ENCODE assay signal across 23 cellular contexts in genomic region chr9:138101444-138102234, GRCh38.
DNase-seq lines count a peak whose midpoint lies in the region; ATAC-seq and TF ChIP-seq lines count a peak whose summit lies in the region.
"Had no signal": no experiment of that assay in that cellular context is flagged by ENCODE, and none has a peak within 500 bp of the region (broad histone marks: within the 10 kb centered on the region; RNA-seq: fewer than 3 reads in every experiment).

No MANE protein-coding gene starts in this region.

- H3F3A ChIP-seq in neural progenitor cell (ENCODE audit: low read depth) = no peaks in the 10 kb centered on the region

- no peak overlapping the region for H3K4me3 Mint-ChIP-seq in natural killer cell treated with Interleukin-12 subunit alpha and Interleukin-12 subunit beta and Interleukin-15 and Interleukin-18, amount 100 ng/mL, for 72 hours
- H3K4me3 Mint-ChIP-seq in natural killer cell (no peak overlapping the region), neural progenitor cell (no peak overlapping the region)
- no peak overlapping the region for H3K4me3 Mint-ChIP-seq in activated CD4-positive, alpha-beta T cell treated with anti-CD3 and anti-CD28 coated beads for 36 hours
- H3K4me3 Mint-ChIP-seq: activated B cell treated with CpG ODN at 0.5 μM for 24 hours; B cell; CD8-positive, alpha-beta T cell; neural crest cell had no signal

- intact Hi-C loops in natural killer cell (cut with micrococcal nuclease) (no loop called here), colonic mucosa (cut with DNase I) (no loop called here)
- intact Hi-C loops in activated CD4-positive, alpha-beta T cell treated with anti-CD3 and anti-CD28 coated beads for 36 hours (cut with DNase I, micrococcal nuclease) = loop anchor here in 1 of 2 experiments (2.0 kb wide), 1 partner anchor 429 kb away; no protein-coding TSS in a partner anchor

- H3K27ac ChIP-seq in colonic mucosa (no peak overlapping the region), neural progenitor cell (no peak overlapping the region)
- H3K27ac ChIP-seq: brain microvascular endothelial cell, lower lobe of right lung had no signal

- peaks cover under 1 to 2% of the 10 kb centered on the region in 2 donors for H3K27me3 Mint-ChIP-seq in natural killer cell treated with Interleukin-12 subunit alpha and Interleukin-12 subunit beta and Interleukin-15 and Interleukin-18, amount 100 ng/mL, for 72 hours
- H3K27me3 Mint-ChIP-seq in natural killer cell (ENCODE audit: low read depth in 2 of 2) (no peaks in the 10 kb centered on the region), neural progenitor cell (ENCODE audit: insufficient read depth, low read depth) (peaks cover 7% of the 10 kb centered on the region)
- H3K27me3 Mint-ChIP-seq in activated CD4-positive, alpha-beta T cell treated with anti-CD3 and anti-CD28 coated beads for 36 hours = peaks cover under 1% of the 10 kb centered on the region
- H3K27me3 Mint-ChIP-seq: progenitor cell of endocrine pancreas had no signal

- H3K4me1 ChIP-seq in colonic mucosa (no peaks in the 10 kb centered on the region), neural progenitor cell (peaks cover 22% of the 10 kb centered on the region)
- H3K4me1 ChIP-seq: HAP-1, lower lobe of right lung had no signal

- H3K4me1 Mint-ChIP-seq in natural killer cell treated with Interleukin-12 subunit alpha and Interleukin-12 subunit beta and Interleukin-15 and Interleukin-18, amount 100 ng/mL, for 72 hours (ENCODE audit: low read depth in 2 of 2) = no peaks in the 10 kb centered on the region
- no peaks in the 10 kb centered on the region for H3K4me1 Mint-ChIP-seq in natural killer cell
- peaks cover 12% of the 10 kb centered on the region for H3K4me1 Mint-ChIP-seq in neural progenitor cell
- no peaks in the 10 kb centered on the region for H3K4me1 Mint-ChIP-seq in activated CD4-positive, alpha-beta T cell treated with anti-CD3 and anti-CD28 coated beads for 36 hours
- H3K4me1 Mint-ChIP-seq: activated B cell treated with CpG ODN at 0.5 μM for 24 hours, B cell had no signal

- H3K36me3 Mint-ChIP-seq in natural killer cell treated with Interleukin-12 subunit alpha and Interleukin-12 subunit beta and Interleukin-15 and Interleukin-18, amount 100 ng/mL, for 72 hours = no peaks in the 10 kb centered on the region
- H3K36me3 Mint-ChIP-seq in natural killer cell (no peaks in the 10 kb centered on the region), neural progenitor cell (no peaks in the 10 kb centered on the region)
- no peaks in the 10 kb centered on the region for H3K36me3 Mint-ChIP-seq in activated CD4-positive, alpha-beta T cell treated with anti-CD3 and anti-CD28 coated beads for 36 hours (ENCODE audit: low read depth)
- H3K36me3 Mint-ChIP-seq: CD8-positive, alpha-beta T cell had no signal

- H3K27ac Mint-ChIP-seq in natural killer cell treated with Interleukin-12 subunit alpha and Interleukin-12 subunit beta and Interleukin-15 and Interleukin-18, amount 100 ng/mL, for 72 hours = no peak overlapping the region
- H3K27ac Mint-ChIP-seq in natural killer cell = no peak overlapping the region
- peak overlapping the region; percentile 50 for H3K27ac Mint-ChIP-seq in neural progenitor cell
- no peak overlapping the region for H3K27ac Mint-ChIP-seq in activated CD4-positive, alpha-beta T cell treated with anti-CD3 and anti-CD28 coated beads for 36 hours
- H3K27ac Mint-ChIP-seq: activated B cell treated with CpG ODN at 0.5 μM for 24 hours; B cell; CD8-positive, alpha-beta T cell; progenitor cell of endocrine pancreas had no signal

- no peak overlapping the region for H2AFZ ChIP-seq in neural progenitor cell (replicated peaks)

- no peaks in the 10 kb centered on the region for H3K9me3 Mint-ChIP-seq in natural killer cell treated with Interleukin-12 subunit alpha and Interleukin-12 subunit beta and Interleukin-15 and Interleukin-18, amount 100 ng/mL, for 72 hours
- H3K9me3 Mint-ChIP-seq in natural killer cell = no peaks in the 10 kb centered on the region
- no peaks in the 10 kb centered on the region for H3K9me3 Mint-ChIP-seq in neural progenitor cell
- no peaks in the 10 kb centered on the region for H3K9me3 Mint-ChIP-seq in activated CD4-positive, alpha-beta T cell treated with anti-CD3 and anti-CD28 coated beads for 36 hours (ENCODE audit: low read depth)
- H3K9me3 Mint-ChIP-seq: activated B cell treated with CpG ODN at 0.5 μM for 24 hours; CD8-positive, alpha-beta T cell had no signal

- no peaks in the 10 kb centered on the region for H3K79me2 ChIP-seq in neural progenitor cell (ENCODE audit: low read depth)

- H4K20me1 ChIP-seq in neural progenitor cell (ENCODE audit: low read depth) = no peaks in the 10 kb centered on the region

- CTCF ChIA-PET in activated CD4-positive, alpha-beta T cell treated with anti-CD3 and anti-CD28 coated beads for 36 hours (lab: Charles Lee) = no interaction called here

- H3K9ac ChIP-seq in colonic mucosa (ENCODE audit: low read depth in 2 of 2, low read length in 2 of 2) = no peak overlapping the region
- H3K9ac ChIP-seq in neural progenitor cell = no peak overlapping the region

- H3K36me3 ChIP-seq in colonic mucosa = no peaks in the 10 kb centered on the region
- H3K36me3 ChIP-seq in neural progenitor cell = no peaks in the 10 kb centered on the region
- H3K36me3 ChIP-seq: brain microvascular endothelial cell, HAP-1, lower lobe of right lung had no signal

- peak; percentile 50 for DNase-seq in natural killer cell treated with Interleukin-12 subunit alpha and Interleukin-12 subunit beta and Interleukin-15 and Interleukin-18, amount 100 ng/mL, for 72 hours (ENCODE audit: low spot score)
- DNase-seq in natural killer cell (no peak), colonic mucosa (peak; percentile 8), neural progenitor cell (ENCODE audit: low spot score) (no peak), KG1 (lab: John Stamatoyannopoulos, UW) (no peak), OCI-M2 (lab: John Stamatoyannopoulos, UW; ENCODE audit: unreplicated experiment) (no peak)
- DNase-seq in activated CD4-positive, alpha-beta T cell treated with anti-CD3 and anti-CD28 coated beads for 36 hours = no peak
- DNase-seq: activated B cell treated with CpG ODN at 0.5 μM for 24 hours; activated naive CD4-positive, alpha-beta T cell; brain microvascular endothelial cell; effector CD4-positive, alpha-beta T cell; NCI-H1105 treated with DMSO at 0.1 percent for 48 hours; NCI-H2029; SIG-M5; stimulated activated naive CD4-positive, alpha-beta T cell treated with Interleukin-2 at 50 U/mL for 16 hours had no signal

- POLR2A ChIA-PET in activated CD4-positive, alpha-beta T cell treated with anti-CD3 and anti-CD28 coated beads for 36 hours (lab: Charles Lee) = no interaction called here

- H3K9me3 ChIP-seq in colonic mucosa (no peaks in the 10 kb centered on the region), neural progenitor cell (ENCODE audit: low read depth) (no peaks in the 10 kb centered on the region)
- H3K9me3 ChIP-seq: HAP-1, lower lobe of right lung had no signal

- TF ChIP-seq CTCF in natural killer cell (IDR thresholded peaks at IDR 0.05) = no peak
- no peak for TF ChIP-seq CTCF in colonic mucosa (IDR thresholded peaks at IDR 0.05)
- no peak for TF ChIP-seq CTCF in neural progenitor cell (IDR thresholded peaks at IDR 0.05)

- no peak overlapping the region for H3K4me2 ChIP-seq in neural progenitor cell

- H3K27me3 ChIP-seq in colonic mucosa (no peaks in the 10 kb centered on the region), neural progenitor cell (no peaks in the 10 kb centered on the region)
- H3K27me3 ChIP-seq: brain microvascular endothelial cell had no signal

- no peak for ATAC-seq in natural killer cell treated with Interleukin-12 subunit alpha and Interleukin-12 subunit beta and Interleukin-15 and Interleukin-18, amount 100 ng/mL, for 72 hours
- ATAC-seq in natural killer cell = no peak
- no peak for ATAC-seq in activated CD4-positive, alpha-beta T cell treated with anti-CD3 and anti-CD28 coated beads for 36 hours
- ATAC-seq in HG02938 (IDR thresholded peaks at IDR 0.05; ENCODE audit: unreplicated experiment) = no peak
- ATAC-seq: CD8-positive, alpha-beta T cell; lower lobe of right lung; Panc1 had no signal

- H3K4me3 ChIP-seq in colonic mucosa (no peak overlapping the region), neural progenitor cell (no peak overlapping the region)
- H3K4me3 ChIP-seq: HAP-1, lower lobe of right lung had no signal

Comparison
In these comparisons a context has a peak if more than half of its experiments do, and no peak if none do; other contexts are left out.
1. DNase-seq: peak in natural killer cell treated with Interleukin-12 subunit alpha and Interleukin-12 subunit beta and Interleukin-15 and Interleukin-18, amount 100 ng/mL, for 72 hours (single experiment) and colonic mucosa (single experiment); none in natural killer cell (single experiment), neural progenitor cell (single experiment), KG1 (single experiment), activated CD4-positive, alpha-beta T cell treated with anti-CD3 and anti-CD28 coated beads for 36 hours (single experiment) and OCI-M2 (single experiment).